ENCODE assay signal across 1 cellular context in the genomic region with DNA sequence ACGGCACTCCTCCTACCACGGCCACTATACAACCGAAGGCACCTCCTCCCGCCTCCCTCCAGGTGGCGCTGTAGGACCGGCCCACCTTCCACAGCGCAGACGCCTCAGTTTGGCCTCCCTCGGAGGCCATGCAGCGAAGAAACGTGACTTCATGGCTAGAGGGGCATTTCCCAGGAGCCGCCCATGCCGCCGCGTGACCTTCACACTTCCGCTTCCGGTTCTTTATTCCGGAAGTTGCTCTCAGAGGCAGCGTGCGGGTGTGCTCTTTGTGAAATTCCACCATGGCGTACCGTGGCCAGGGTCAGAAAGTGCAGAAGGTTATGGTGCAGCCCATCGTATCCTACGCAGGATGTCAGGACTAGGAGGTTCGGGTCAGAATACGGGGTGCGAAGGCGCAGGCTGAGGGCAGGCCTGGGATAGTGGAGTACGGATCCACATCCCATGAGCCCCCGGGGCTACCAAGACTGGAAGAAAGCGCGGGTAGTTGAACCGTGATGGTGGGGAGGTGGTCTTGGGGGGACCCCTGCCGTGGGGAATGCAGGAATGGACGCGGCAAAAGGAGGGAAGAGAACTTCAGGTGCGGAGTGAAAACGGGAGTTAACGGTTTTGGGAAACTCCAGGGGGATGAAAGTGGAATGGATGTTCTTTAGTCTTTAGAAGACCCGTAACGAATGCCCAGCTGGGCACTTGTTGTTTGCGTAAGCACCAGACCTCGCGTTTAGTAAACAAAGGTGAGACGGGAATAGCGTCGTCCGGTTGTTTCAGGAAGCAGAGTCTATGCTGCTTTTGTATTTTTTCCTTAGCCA.
TF ChIP-seq lines count a peak whose summit lies in the region.

TSS of gene SNRPE (plus strand) at position 221 of the 806 bp plus-strand sequence. CDS start at position 282, 61 bp downstream.

TF ChIP-seq in HepG2, 621 proteins besides CTCF, POLR2A, EP300 and RAD21 (continued from another document and continues in another):
- TF ChIP-seq PRDM10 (CRISPR knock-in tag; IDR thresholded peaks at IDR 0.05; ENCODE audit: low read depth): peak; percentile 77
- TF ChIP-seq ZFP37 (CRISPR knock-in tag; IDR thresholded peaks at IDR 0.05; ENCODE audit: borderline replicate concordance): no peak
- no peak for TF ChIP-seq ZSCAN22 (CRISPR knock-in tag; IDR thresholded peaks at IDR 0.05)
- TF ChIP-seq, protein P1, sequence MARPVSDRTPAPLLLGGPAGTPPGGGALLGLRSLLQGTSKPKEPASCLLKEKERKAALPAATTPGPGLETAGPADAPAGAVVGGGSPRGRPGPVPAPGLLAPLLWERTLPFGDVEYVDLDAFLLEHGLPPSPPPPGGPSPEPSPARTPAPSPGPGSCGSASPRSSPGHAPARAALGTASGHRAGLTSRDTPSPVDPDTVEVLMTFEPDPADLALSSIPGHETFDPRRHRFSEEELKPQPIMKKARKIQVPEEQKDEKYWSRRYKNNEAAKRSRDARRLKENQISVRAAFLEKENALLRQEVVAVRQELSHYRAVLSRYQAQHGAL (CRISPR knock-in tag; IDR thresholded peaks at IDR 0.05; ENCODE audit: not compliant biosample characterization): peak; percentile 63
- TF ChIP-seq, protein P2, sequence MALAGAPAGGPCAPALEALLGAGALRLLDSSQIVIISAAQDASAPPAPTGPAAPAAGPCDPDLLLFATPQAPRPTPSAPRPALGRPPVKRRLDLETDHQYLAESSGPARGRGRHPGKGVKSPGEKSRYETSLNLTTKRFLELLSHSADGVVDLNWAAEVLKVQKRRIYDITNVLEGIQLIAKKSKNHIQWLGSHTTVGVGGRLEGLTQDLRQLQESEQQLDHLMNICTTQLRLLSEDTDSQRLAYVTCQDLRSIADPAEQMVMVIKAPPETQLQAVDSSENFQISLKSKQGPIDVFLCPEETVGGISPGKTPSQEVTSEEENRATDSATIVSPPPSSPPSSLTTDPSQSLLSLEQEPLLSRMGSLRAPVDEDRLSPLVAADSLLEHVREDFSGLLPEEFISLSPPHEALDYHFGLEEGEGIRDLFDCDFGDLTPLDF (CRISPR knock-in tag; IDR thresholded peaks at IDR 0.05): peak; percentile 83
- no peak for TF ChIP-seq MLXIP (CRISPR knock-in tag; IDR thresholded peaks at IDR 0.05; ENCODE audit: borderline replicate concordance)
- peak; percentile 92 for TF ChIP-seq XRCC5 (optimal IDR thresholded peaks at IDR 0.05; ENCODE audit: low read length)
- no peak for TF ChIP-seq HMGA1 (CRISPR knock-in tag; conservative IDR thresholded peaks at IDR 0.05)
- TF ChIP-seq PHB2 (IDR thresholded peaks at IDR 0.05; ENCODE audit: partially characterized antibody): no peak
- TF ChIP-seq POLR2AphosphoS2 (IDR thresholded peaks at IDR 0.05; ENCODE audit: low read depth, low read length): peak; percentile 75; the same call in 1 of the 2 replicates
- TF ChIP-seq ZUFSP (CRISPR knock-in tag; IDR thresholded peaks at IDR 0.05; ENCODE audit: borderline replicate concordance): no peak
- TF ChIP-seq U2AF2 (IDR thresholded peaks at IDR 0.05; ENCODE audit: low read depth, low read length): no peak
- peak; percentile 88 for TF ChIP-seq ZNF317 (CRISPR knock-in tag; IDR thresholded peaks at IDR 0.05)
- TF ChIP-seq, protein P3, sequence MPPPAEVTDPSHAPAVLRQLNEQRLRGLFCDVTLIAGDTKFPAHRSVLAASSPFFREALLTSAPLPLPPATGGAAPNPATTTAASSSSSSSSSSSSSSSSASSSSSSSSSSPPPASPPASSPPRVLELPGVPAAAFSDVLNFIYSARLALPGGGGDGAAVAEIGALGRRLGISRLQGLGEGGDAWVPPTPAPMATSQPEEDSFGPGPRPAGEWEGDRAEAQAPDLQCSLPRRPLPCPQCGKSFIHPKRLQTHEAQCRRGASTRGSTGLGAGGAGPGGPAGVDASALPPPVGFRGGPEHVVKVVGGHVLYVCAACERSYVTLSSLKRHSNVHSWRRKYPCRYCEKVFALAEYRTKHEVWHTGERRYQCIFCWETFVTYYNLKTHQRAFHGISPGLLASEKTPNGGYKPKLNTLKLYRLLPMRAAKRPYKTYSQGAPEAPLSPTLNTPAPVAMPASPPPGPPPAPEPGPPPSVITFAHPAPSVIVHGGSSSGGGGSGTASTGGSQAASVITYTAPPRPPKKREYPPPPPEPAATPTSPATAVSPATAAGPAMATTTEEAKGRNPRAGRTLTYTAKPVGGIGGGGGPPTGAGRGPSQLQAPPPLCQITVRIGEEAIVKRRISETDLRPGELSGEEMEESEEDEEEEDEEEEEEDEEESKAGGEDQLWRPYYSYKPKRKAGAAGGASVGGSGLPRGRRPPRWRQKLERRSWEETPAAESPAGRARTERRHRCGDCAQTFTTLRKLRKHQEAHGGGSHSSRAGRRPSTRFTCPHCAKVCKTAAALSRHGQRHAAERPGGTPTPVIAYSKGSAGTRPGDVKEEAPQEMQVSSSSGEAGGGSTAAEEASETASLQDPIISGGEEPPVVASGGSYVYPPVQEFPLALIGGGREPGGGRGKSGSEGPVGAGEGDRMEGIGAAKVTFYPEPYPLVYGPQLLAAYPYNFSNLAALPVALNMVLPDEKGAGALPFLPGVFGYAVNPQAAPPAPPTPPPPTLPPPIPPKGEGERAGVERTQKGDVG (CRISPR knock-in tag; IDR thresholded peaks at IDR 0.05; ENCODE audit: borderline replicate concordance): no peak
- peak; percentile 92; the same call in 1 of the 2 replicates for TF ChIP-seq ZNF224 (CRISPR knock-in tag; IDR thresholded peaks at IDR 0.05)
- TF ChIP-seq ZNF782 (CRISPR knock-in tag; IDR thresholded peaks at IDR 0.05; ENCODE audit: borderline replicate concordance): peak; percentile 48; the same call in 1 of the 2 replicates
- no peak for TF ChIP-seq ZNF512 (CRISPR knock-in tag; IDR thresholded peaks at IDR 0.05)
- TF ChIP-seq CREM (IDR thresholded peaks at IDR 0.05): peak; percentile 91
- TF ChIP-seq CREM (CRISPR knock-in tag; IDR thresholded peaks at IDR 0.05): no peak
- TF ChIP-seq, protein P4, sequence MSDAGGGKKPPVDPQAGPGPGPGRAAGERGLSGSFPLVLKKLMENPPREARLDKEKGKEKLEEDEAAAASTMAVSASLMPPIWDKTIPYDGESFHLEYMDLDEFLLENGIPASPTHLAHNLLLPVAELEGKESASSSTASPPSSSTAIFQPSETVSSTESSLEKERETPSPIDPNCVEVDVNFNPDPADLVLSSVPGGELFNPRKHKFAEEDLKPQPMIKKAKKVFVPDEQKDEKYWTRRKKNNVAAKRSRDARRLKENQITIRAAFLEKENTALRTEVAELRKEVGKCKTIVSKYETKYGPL (CRISPR knock-in tag; IDR thresholded peaks at IDR 0.05): no peak
- no peak for TF ChIP-seq ZNF660 (CRISPR knock-in tag; IDR thresholded peaks at IDR 0.05; ENCODE audit: borderline replicate concordance, low read depth)
- TF ChIP-seq PRMT3 (CRISPR knock-in tag; IDR thresholded peaks at IDR 0.05; ENCODE audit: borderline replicate concordance, low read depth): 0 out of 2 replicates have a peak, but pooled peaks have one; percentile 80
- TF ChIP-seq ZSCAN9 (CRISPR knock-in tag; IDR thresholded peaks at IDR 0.05; ENCODE audit: borderline replicate concordance): peak; percentile 92
- TF ChIP-seq ZNF589 (CRISPR knock-in tag; conservative IDR thresholded peaks at IDR 0.05): peak; percentile 68; the same call in 1 of the 2 replicates
- TF ChIP-seq MXI1 (IDR thresholded peaks at IDR 0.05; ENCODE audit: borderline replicate concordance, low read depth, low read length): peak; percentile 97; the same call in 2 of the 3 replicates
- TF ChIP-seq ZNF101 (CRISPR knock-in tag; IDR thresholded peaks at IDR 0.05; ENCODE audit: borderline replicate concordance, low read depth): no peak
- no peak for TF ChIP-seq ZNF562 (CRISPR knock-in tag; IDR thresholded peaks at IDR 0.05; ENCODE audit: borderline replicate concordance)
- TF ChIP-seq ATAD3A (CRISPR knock-in tag; IDR thresholded peaks at IDR 0.05): no peak
- no peak for TF ChIP-seq ZEB1 (IDR thresholded peaks at IDR 0.05; ENCODE audit: insufficient replicate concordance, low read depth)
- peak; percentile 79; the same call in 1 of the 2 replicates for TF ChIP-seq SAFB2 (CRISPR knock-in tag; IDR thresholded peaks at IDR 0.05; ENCODE audit: borderline replicate concordance, low read depth)
- peak; percentile 64; the same call in 1 of the 2 replicates for TF ChIP-seq ZNF160 (CRISPR knock-in tag; IDR thresholded peaks at IDR 0.05)
- no peak for TF ChIP-seq MAFK (conservative IDR thresholded peaks at IDR 0.05 in 1 of 2, IDR thresholded peaks at IDR 0.05 in 1 of 2; ENCODE audit: low read length in 2 of 2)
- TF ChIP-seq SALL1 (CRISPR knock-in tag; IDR thresholded peaks at IDR 0.05): peak; percentile 93
